ENCODE assay signal across 9 cellular contexts in the genomic region with DNA sequence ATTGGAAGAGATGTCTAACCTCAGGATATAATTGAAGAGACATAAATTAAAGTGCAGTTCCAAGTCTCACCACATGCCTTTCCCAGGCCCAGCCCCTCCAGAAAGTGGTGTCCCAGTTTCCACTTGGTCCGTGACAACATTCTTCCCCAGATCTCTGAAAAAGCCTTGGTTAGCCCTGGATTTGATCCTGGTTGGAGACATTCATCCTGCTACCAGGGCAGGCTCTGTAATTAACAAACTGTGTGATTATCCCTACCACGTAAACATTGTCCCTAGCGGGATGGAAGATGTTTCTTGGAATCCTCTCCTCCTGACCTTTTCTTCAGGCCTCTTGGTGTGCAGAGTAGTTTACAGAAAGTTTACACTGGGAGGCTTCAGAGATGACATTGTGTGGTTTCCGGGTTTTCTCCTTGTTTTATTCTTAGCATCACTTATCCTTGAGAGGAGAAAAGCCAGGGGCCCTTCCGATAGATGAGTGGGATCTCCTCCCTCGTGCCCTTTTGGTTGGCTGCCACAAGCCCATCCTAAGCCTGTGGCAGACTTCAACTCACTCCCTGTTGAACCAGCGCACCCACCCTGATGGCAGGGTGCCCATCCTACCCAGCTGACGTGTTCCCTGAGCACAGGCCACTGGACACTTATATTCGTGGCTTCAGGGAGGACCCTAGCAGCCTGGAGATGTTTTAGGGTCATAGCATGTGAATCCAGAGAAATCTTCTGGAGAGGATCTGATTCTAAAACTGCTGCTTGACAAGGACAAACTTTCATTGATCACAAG.
DNase-seq lines count a peak whose midpoint lies in the region; TF ChIP-seq lines count a peak whose summit lies in the region.
"Had no signal": no experiment of that assay in that cellular context is flagged by ENCODE, and none has a peak within 500 bp of the region (broad histone marks: within the 10 kb centered on the region; RNA-seq: fewer than 3 reads in every experiment).

No MANE protein-coding gene starts in this region.

- H2AFZ ChIP-seq in Loucy (ENCODE audit: low read length): no peak overlapping the region
- H2AFZ ChIP-seq in parathyroid adenoma: no peak overlapping the region

- TF ChIP-seq CTCF in Calu3 (IDR thresholded peaks at IDR 0.05; ENCODE audit: unreplicated experiment) (peak; percentile 26), Loucy (conservative IDR thresholded peaks at IDR 0.05; ENCODE audit: low read length) (peak; percentile 56; the same call in 1 of the 2 replicates), endodermal cell (conservative IDR thresholded peaks at IDR 0.05) (peak; percentile 68), parathyroid adenoma (IDR thresholded peaks at IDR 0.05) (peak; percentile 37), vagina (IDR thresholded peaks at IDR 0.05) (no peak)

- H3K4me1 Mint-ChIP-seq in Calu3 (ENCODE audit: low read depth, unreplicated experiment) (peaks cover 10% of the 10 kb centered on the region), endodermal cell (peaks cover 25% of the 10 kb centered on the region)

- H3K27me3 Mint-ChIP-seq in Calu3 (ENCODE audit: unreplicated experiment): peaks cover 85% of the 10 kb centered on the region
- H3K27me3 Mint-ChIP-seq in endodermal cell (ENCODE audit: insufficient read depth): no peaks in the 10 kb centered on the region

- no TSS peak for BruUV-seq in Calu3 (replicated peaks; lab: Mats Ljungman, UMichigan)

- H3K4me1 ChIP-seq in Loucy (ENCODE audit: insufficient read depth, low read length, poor library complexity, severe bottlenecking): no peaks in the 10 kb centered on the region
- peaks cover 8% of the 10 kb centered on the region for H3K4me1 ChIP-seq in endodermal cell (ENCODE audit: control insufficient read depth, insufficient read depth, low read length)
- peaks cover 5% of the 10 kb centered on the region for H3K4me1 ChIP-seq in parathyroid adenoma
- no peaks in the 10 kb centered on the region for H3K4me1 ChIP-seq in vagina

- no peak for TF ChIP-seq POLR2A in vagina (IDR thresholded peaks at IDR 0.05)

- H3K79me2 ChIP-seq in Loucy (ENCODE audit: insufficient read depth, low read length): no peaks in the 10 kb centered on the region
- no peaks in the 10 kb centered on the region for H3K79me2 ChIP-seq in parathyroid adenoma

- no peak overlapping the region for H3K4me2 ChIP-seq in Loucy (ENCODE audit: low read depth, low read length, poor library complexity, severe bottlenecking)
- no peak overlapping the region for H3K4me2 ChIP-seq in parathyroid adenoma (ENCODE audit: low read length)

- H3K9me2 ChIP-seq in Loucy (replicated peaks; ENCODE audit: low read depth, low read length): no peaks in the 10 kb centered on the region

- H3K36me3 Mint-ChIP-seq in Calu3 (ENCODE audit: insufficient read depth, unreplicated experiment) (no peaks in the 10 kb centered on the region), endodermal cell (ENCODE audit: low read depth) (no peaks in the 10 kb centered on the region)

- no peaks in the 10 kb centered on the region for H3K9me3 ChIP-seq in Loucy (ENCODE audit: insufficient read depth, low read depth, low read length)
- H3K9me3 ChIP-seq in endodermal cell (ENCODE audit: control insufficient read depth, low read length): no peaks in the 10 kb centered on the region
- no peaks in the 10 kb centered on the region for H3K9me3 ChIP-seq in parathyroid adenoma (ENCODE audit: control insufficient read depth, low read length)
- no peaks in the 10 kb centered on the region for H3K9me3 ChIP-seq in vagina

- H3K9ac ChIP-seq in Loucy (ENCODE audit: low read depth, low read length, poor library complexity, severe bottlenecking) (no peak overlapping the region), endodermal cell (ENCODE audit: extremely low read depth, low read length, poor library complexity, severe bottlenecking) (no peak overlapping the region), parathyroid adenoma (no peak overlapping the region)

- H4K20me1 ChIP-seq in Loucy (ENCODE audit: insufficient read depth, low read length, poor library complexity, severe bottlenecking): no peaks in the 10 kb centered on the region

- intact Hi-C loops in Calu3 (cut with micrococcal nuclease; ENCODE audit: unreplicated experiment) (no loop called here), vagina (cut with DNase I) (no loop called here)

- H3F3A ChIP-seq in Loucy (ENCODE audit: low read depth): no peaks in the 10 kb centered on the region

- CTCF ChIA-PET in Calu3 (lab: Charles Lee): no interaction called here

- H3K27me3 ChIP-seq in Loucy (ENCODE audit: insufficient read depth, low read length, poor library complexity, severe bottlenecking) (no peaks in the 10 kb centered on the region), endodermal cell (ENCODE audit: control insufficient read depth, insufficient read depth, low read length, poor library complexity, severe bottlenecking) (no peaks in the 10 kb centered on the region), parathyroid adenoma (ENCODE audit: control insufficient read depth, insufficient read depth, low read length) (no peaks in the 10 kb centered on the region), vagina (no peaks in the 10 kb centered on the region)

- H3K9me3 Mint-ChIP-seq in Calu3 (ENCODE audit: low read depth, unreplicated experiment): no peaks in the 10 kb centered on the region
- H3K9me3 Mint-ChIP-seq in endodermal cell: no peaks in the 10 kb centered on the region

- H3K4me3 ChIP-seq in Loucy (ENCODE audit: low read length, poor library complexity, severe bottlenecking) (no peak overlapping the region), endodermal cell (ENCODE audit: low read length) (no peak overlapping the region), parathyroid adenoma (ENCODE audit: low read depth, low read length) (no peak overlapping the region), vagina (no peak overlapping the region)

- H3K27ac ChIP-seq in endodermal cell (ENCODE audit: low read depth, low read length) (no peak overlapping the region), parathyroid adenoma (no peak overlapping the region), vagina (no peak overlapping the region)
- H3K27ac ChIP-seq: HL-60 had no signal

- no peak overlapping the region for H3K4me3 Mint-ChIP-seq in Calu3 (ENCODE audit: low read depth, unreplicated experiment)
- H3K4me3 Mint-ChIP-seq in endodermal cell: no peak overlapping the region

- DNase-seq in Calu3 (no peak), endodermal cell (no peak), NCI-H187 treated with DMSO at 0.1 percent for 48 hours (lab: John Stamatoyannopoulos, UW) (no peak), NCI-H446 (lab: John Stamatoyannopoulos, UW) (no peak), vagina (ENCODE audit: extremely low spot score in 2 of 2) (no peak)
- DNase-seq in stimulated activated CD4-positive, alpha-beta T cell treated with anti-CD3 and anti-CD28 coated beads, Interleukin-4, amount 100 ng/mL, for 24 hours: no peak

- 94 to 96% methylated on average over 6 to 9 of the region's 9 CpGs for WGBS in endodermal cell (ENCODE audit: insufficient coverage in 1 of 2, insufficient read length in 1 of 2), 2 experiments

- H3K36me3 ChIP-seq in Loucy (ENCODE audit: insufficient read depth, low read length) (no peaks in the 10 kb centered on the region), endodermal cell (ENCODE audit: control insufficient read depth, insufficient read depth, low read length) (no peaks in the 10 kb centered on the region), parathyroid adenoma (ENCODE audit: control insufficient read depth, insufficient read depth, low read length) (no peaks in the 10 kb centered on the region), vagina (no peaks in the 10 kb centered on the region)

- H3K27ac Mint-ChIP-seq in Calu3 (ENCODE audit: unreplicated experiment) (no peak overlapping the region), endodermal cell (no peak overlapping the region)

Comparison
In these comparisons a context has a peak if more than half of its experiments do, and no peak if none do; other contexts are left out.
1. CTCF ChIP-seq: peak in Calu3 (single experiment), Loucy (single experiment), endodermal cell (single experiment) and parathyroid adenoma (single experiment); none in vagina (0 of 3).